Comparison of ENCODE assay signal across 15 cellular contexts in the genomic region with DNA sequence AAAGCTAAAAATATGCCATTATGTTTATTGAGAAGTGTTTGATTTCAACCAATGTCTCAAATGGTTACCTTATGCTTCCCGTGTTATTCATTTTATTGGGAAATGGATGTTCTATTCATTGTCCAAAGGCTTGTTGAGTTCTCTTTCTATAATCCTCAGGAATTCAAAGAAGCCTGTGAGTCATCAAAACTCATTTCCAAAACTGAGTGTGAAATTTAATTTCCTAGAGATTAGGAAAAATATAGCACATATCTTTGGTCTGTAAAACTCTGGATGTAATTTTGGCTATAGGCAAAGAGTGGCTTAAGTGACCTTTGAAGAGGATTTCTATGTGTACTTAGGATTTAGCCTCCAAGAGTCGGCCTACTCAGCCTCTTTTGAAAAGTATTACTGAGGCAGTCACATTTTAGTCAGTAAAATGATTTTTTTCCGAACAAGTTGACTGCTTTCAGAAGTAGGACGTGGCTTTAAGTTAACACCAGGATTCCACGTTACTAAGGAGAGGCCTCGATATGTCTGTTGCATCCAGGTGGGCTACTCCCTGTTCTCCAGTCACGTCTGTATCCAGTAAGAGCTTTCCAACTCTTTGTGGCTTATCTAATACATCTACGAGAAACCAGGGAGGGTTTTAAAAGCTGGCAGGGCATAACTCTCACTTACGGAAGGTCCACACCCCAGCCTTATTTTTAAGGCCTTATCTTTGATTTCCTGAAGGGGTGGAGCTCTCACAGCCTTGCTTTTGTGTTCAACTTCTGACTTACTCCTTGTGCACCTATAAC.
A peak's percentile ranks its signal among the peaks of the same experiment; 100 is the strongest.
DNase-seq lines count a peak whose midpoint lies in the region; ATAC-seq and TF ChIP-seq lines count a peak whose summit lies in the region.
"Had no signal": no experiment of that assay in that cellular context is flagged by ENCODE, and none has a peak within 500 bp of the region (broad histone marks: within the 10 kb centered on the region; RNA-seq: fewer than 3 reads in every experiment).

No MANE protein-coding gene starts in this region.

- no peak for TF ChIP-seq EP300 in esophagus muscularis mucosa (IDR thresholded peaks at IDR 0.05)

- no peak overlapping the region for H2AFZ ChIP-seq in OCI-LY3 (ENCODE audit: low read depth, low read length)
- H2AFZ ChIP-seq: PC-9 had no signal

- no peaks in the 10 kb centered on the region for H3K79me2 ChIP-seq in OCI-LY3 (ENCODE audit: low read length)

- H3K9ac ChIP-seq in OCI-LY3 (ENCODE audit: low read length) = no peak overlapping the region
- no peak overlapping the region for H3K9ac ChIP-seq in muscle layer of colon (ENCODE audit: low read length)

- H4K20me1 ChIP-seq in OCI-LY3 (ENCODE audit: insufficient read depth, low read length) = no peaks in the 10 kb centered on the region

- 67% methylated on average over 9 of the region's 9 CpGs for WGBS in esophagus muscularis mucosa
- 42 to 60% methylated on average over 9 of the region's 9 CpGs for WGBS in aorta, 2 donors

- DNase-seq in esophagus muscularis mucosa (ENCODE audit: extremely low spot score) (no peak), aorta (no peak), SHP77 treated with DMSO at 0.1 percent for 48 hours (lab: John Stamatoyannopoulos, UW) (no peak)
- DNase-seq: activated CD4-positive, alpha-beta memory T cell treated with anti-CD3 and anti-CD28 coated beads for 36 hours; activated effector memory CD4-positive, alpha-beta T cell treated with Interleukin-2 at 50 U/mL for 16 hours; erythroblast; midbrain; posterior cingulate gyrus; stimulated activated naive CD8-positive, alpha-beta T cell treated with anti-CD3 and anti-CD28 coated beads, Interleukin-15, Interleukin-2, amounts not matched to agents 100 U/mL and 50 U/mL, for 24 hours had no signal

- H3K27ac ChIP-seq in OCI-LY3 (ENCODE audit: low read length) = no peak overlapping the region
- peak overlapping the region; percentile 72 to 80 (median 76) for H3K27ac ChIP-seq in esophagus muscularis mucosa (replicated peaks in 1 of 4)
- H3K27ac ChIP-seq in muscle layer of colon (ENCODE audit: low read depth, low read length) = peak overlapping the region; percentile 24
- peak overlapping the region; percentile 51 for H3K27ac ChIP-seq in aorta (ENCODE audit: low read depth in 1 of 2, low read length in 2 of 2)
- H3K27ac ChIP-seq: PC-9 had no signal

- H3K9me3 ChIP-seq in OCI-LY3 (ENCODE audit: insufficient read depth, low read length) = no peaks in the 10 kb centered on the region
- H3K9me3 ChIP-seq in esophagus muscularis mucosa = no peaks in the 10 kb centered on the region
- H3K9me3 ChIP-seq in muscle layer of colon (ENCODE audit: low read length) = no peaks in the 10 kb centered on the region
- H3K9me3 ChIP-seq in aorta (ENCODE audit: control insufficient read depth, low read length) = no peaks in the 10 kb centered on the region

- no peaks in the 10 kb centered on the region for H3K27me3 ChIP-seq in OCI-LY3 (ENCODE audit: low read depth, low read length)
- no peaks in the 10 kb centered on the region for H3K27me3 ChIP-seq in esophagus muscularis mucosa
- no peaks in the 10 kb centered on the region for H3K27me3 ChIP-seq in muscle layer of colon (ENCODE audit: control insufficient read depth in 1 of 2, insufficient read depth in 2 of 2, low read length in 2 of 2)
- H3K27me3 ChIP-seq in aorta (ENCODE audit: control insufficient read depth in 1 of 2, insufficient read depth in 2 of 2, low read length in 1 of 2) = no peaks in the 10 kb centered on the region

- H3K4me1 ChIP-seq in OCI-LY3 (ENCODE audit: low read length) = peaks cover 15% of the 10 kb centered on the region
- H3K4me1 ChIP-seq in esophagus muscularis mucosa = peaks cover 40 to 68% (median 51%) of the 10 kb centered on the region in 4 donors
- peaks cover 51% of the 10 kb centered on the region for H3K4me1 ChIP-seq in muscle layer of colon (ENCODE audit: insufficient read depth, low read length)
- peaks cover 0 to 11% of the 10 kb centered on the region in 2 donors for H3K4me1 ChIP-seq in aorta (ENCODE audit: control insufficient read depth in 1 of 2, insufficient read depth in 2 of 2, low read length in 2 of 2)

- TF ChIP-seq POLR2A in esophagus muscularis mucosa (IDR thresholded peaks at IDR 0.05; ENCODE audit: low read depth) = no peak

- ATAC-seq in aorta (ENCODE audit: low FRiP score) = peak; percentile 12
- no peak for ATAC-seq in HG02798 (IDR thresholded peaks at IDR 0.05; ENCODE audit: poor library complexity, unreplicated experiment)
- no peak for ATAC-seq in esophagus mucosa
- ATAC-seq: HCT116; stimulated activated naive CD8-positive, alpha-beta T cell treated with anti-CD3 and anti-CD28 coated beads, Interleukin-15, Interleukin-2, amounts not matched to agents 100 U/mL and 50 U/mL, for 24 hours had no signal

- H3K4me3 ChIP-seq in OCI-LY3 (ENCODE audit: low read length) = no peak overlapping the region
- H3K4me3 ChIP-seq in esophagus muscularis mucosa = no peak overlapping the region
- no peak overlapping the region for H3K4me3 ChIP-seq in muscle layer of colon (ENCODE audit: low read depth in 1 of 2, low read length in 2 of 2)
- no peak overlapping the region for H3K4me3 ChIP-seq in aorta (ENCODE audit: low read length in 2 of 2)
- H3K4me3 ChIP-seq: PC-9 had no signal

- intact Hi-C loops in esophagus muscularis mucosa (cut with DNase I) (no loop called here), aorta (cut with DNase I) (no loop called here)

- peak overlapping the region; percentile 2; the same call in 1 of the 2 replicates for H3K4me2 ChIP-seq in OCI-LY3 (ENCODE audit: low read length)
- H3K4me2 ChIP-seq: PC-9 had no signal

- TF ChIP-seq CTCF in OCI-LY3 (IDR thresholded peaks at IDR 0.05; ENCODE audit: low read depth, low read length) (no peak), esophagus muscularis mucosa (IDR thresholded peaks at IDR 0.05) (no peak)

- no peaks in the 10 kb centered on the region for H3K36me3 ChIP-seq in OCI-LY3 (replicated peaks; ENCODE audit: low read depth, low read length)
- no peaks in the 10 kb centered on the region for H3K36me3 ChIP-seq in esophagus muscularis mucosa
- H3K36me3 ChIP-seq in muscle layer of colon (ENCODE audit: insufficient read depth, low read length) = no peaks in the 10 kb centered on the region
- H3K36me3 ChIP-seq in aorta (ENCODE audit: control insufficient read depth in 1 of 2, insufficient read depth in 2 of 2, low read length in 1 of 2) = no peaks in the 10 kb centered on the region
